ENCODE assay signal across 8 cellular contexts in the genomic region with DNA sequence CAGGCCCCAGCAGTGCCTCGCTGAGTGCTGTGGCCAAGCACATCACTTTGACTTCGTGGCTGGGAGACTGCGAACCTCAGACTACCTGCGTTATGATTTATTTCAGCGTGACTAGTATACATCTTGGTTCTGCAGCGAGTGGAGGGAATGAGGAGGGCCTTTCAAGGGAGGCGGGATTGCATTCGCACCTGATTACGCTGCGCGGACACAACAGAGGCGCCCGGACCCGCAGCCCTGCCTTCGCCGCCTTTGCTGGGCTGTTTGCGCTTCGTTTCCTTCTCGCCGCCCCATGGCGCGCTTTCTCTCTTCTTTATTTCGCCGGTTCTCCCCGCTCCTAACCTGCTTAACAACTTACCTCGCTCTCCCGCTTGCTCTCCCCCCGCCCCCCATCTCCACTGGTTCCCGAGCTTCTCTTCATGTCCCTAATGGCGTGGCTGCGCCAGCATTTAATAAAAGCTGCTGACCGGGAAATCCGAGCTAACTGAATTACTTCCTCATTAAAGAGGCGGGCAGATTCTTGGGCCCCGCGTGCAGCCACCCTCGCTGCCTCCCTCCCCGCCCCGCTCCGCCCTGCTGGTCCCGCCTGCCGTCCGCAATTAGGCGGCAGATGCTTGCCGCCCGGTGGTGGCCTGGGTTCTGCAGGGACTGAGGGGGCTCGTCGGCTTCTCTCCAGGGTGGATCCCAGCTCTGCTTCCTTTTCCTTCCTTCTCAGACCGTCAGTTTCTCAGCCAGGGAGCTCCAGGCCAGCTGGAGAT.
DNase-seq lines count a peak whose midpoint lies in the region; ATAC-seq, FAIRE-seq and TF ChIP-seq lines count a peak whose summit lies in the region.

No MANE protein-coding gene starts in this region.

- in situ Hi-C loops in G401 (cut with HindIII; ENCODE audit: low sequenced_read_pairs) = no loop called here

- H3K79me2 ChIP-seq in OCI-LY7 (ENCODE audit: insufficient read depth, low read depth, low read length) = no peaks in the 10 kb centered on the region
- no peaks in the 10 kb centered on the region for H3K79me2 ChIP-seq in SK-N-SH (ENCODE audit: insufficient read depth)

- peak overlapping the region; percentile 53; the same call in 1 of the 2 replicates for H2AFZ ChIP-seq in OCI-LY7 (ENCODE audit: low read length)
- no peak overlapping the region for H2AFZ ChIP-seq in SK-N-SH (ENCODE audit: low read depth)

- no peak for TF ChIP-seq EP300 in SK-N-SH (IDR thresholded peaks at IDR 0.05; ENCODE audit: borderline replicate concordance in 1 of 2, low read depth in 1 of 2, low read length in 1 of 2)

- H3K4me3 ChIP-seq in OCI-LY7 (ENCODE audit: low read depth, low read length, poor library complexity, severe bottlenecking) = no peak overlapping the region
- no peak overlapping the region for H3K4me3 ChIP-seq in SK-N-SH (ENCODE audit: low read depth in 2 of 2, low read length in 1 of 2)

- FAIRE-seq in urothelium cell line (lab: Jason Lieb, UNC) = peak; percentile 65

- TF ChIP-seq CTCF in OCI-LY7 (conservative IDR thresholded peaks at IDR 0.05; ENCODE audit: low read length) (no peak), SK-N-SH (IDR thresholded peaks at IDR 0.05) (no peak)

- no peaks in the 10 kb centered on the region for H3K9me3 Mint-ChIP-seq in dendritic cell treated with granulocyte-macrophage colony-stimulating factor and Interleukin-4, amounts not matched to agents 40 ng/mL and 50 ng/mL, for 4 days
- H3K9me3 Mint-ChIP-seq in naive B cell = peaks cover 0 to 6% (median 0%) of the 10 kb centered on the region in 7 donors

- peak overlapping the region; percentile 71 for H3K27ac Mint-ChIP-seq in dendritic cell treated with granulocyte-macrophage colony-stimulating factor and Interleukin-4, amounts not matched to agents 40 ng/mL and 50 ng/mL, for 4 days
- peak overlapping the region in 3 of 6 donors; percentile 66 to 85 (median 82) for H3K27ac Mint-ChIP-seq in naive B cell

- CTCF ChIA-PET in OCI-LY7 (lab: Charles Lee; ENCODE audit: unreplicated experiment) (no interaction called here), SK-N-SH (lab: Yijun Ruan, JAX) (interaction anchor here (1.2 to 1.4 kb wide), 3 partner anchors 10 to 191 kb away, joined by 3 to 7 read pairs (median 3); no protein-coding TSS in a partner anchor)

- no peak overlapping the region for H3K9ac ChIP-seq in SK-N-SH

- H3K9me3 ChIP-seq in OCI-LY7 (ENCODE audit: low read length) (no peaks in the 10 kb centered on the region), SK-N-SH (peaks cover 3% of the 10 kb centered on the region; the same call in 1 of the 2 replicates)

- no peaks in the 10 kb centered on the region for H3K27me3 ChIP-seq in SK-N-SH (ENCODE audit: insufficient read depth)

- H3K4me1 Mint-ChIP-seq in dendritic cell treated with granulocyte-macrophage colony-stimulating factor and Interleukin-4, amounts not matched to agents 40 ng/mL and 50 ng/mL, for 4 days (ENCODE audit: low read depth) = peaks cover 19% of the 10 kb centered on the region
- peaks cover 13 to 18% (median 14%) of the 10 kb centered on the region in 3 donors for H3K4me1 Mint-ChIP-seq in naive B cell

- H3K4me2 ChIP-seq in OCI-LY7 (ENCODE audit: low read length) (peak overlapping the region; percentile 41; the same call in 1 of the 2 replicates), SK-N-SH (no peak overlapping the region)

- TF ChIP-seq RAD21 in SK-N-SH (IDR thresholded peaks at IDR 0.05; ENCODE audit: low read length) = no peak

- POLR2A ChIA-PET in OCI-LY7 (lab: Charles Lee) = interaction anchor here (1.3 kb wide), 1 partner anchor 24 kb away, joined by 3 read pairs; no protein-coding TSS in a partner anchor
- POLR2A ChIA-PET in SK-N-SH (lab: Yijun Ruan, JAX) = no interaction called here

- intact Hi-C loops in OCI-LY7 (cut with micrococcal nuclease; ENCODE audit: unreplicated experiment) = no loop called here
- intact Hi-C loops in dendritic cell treated with granulocyte-macrophage colony-stimulating factor and Interleukin-4, amounts not matched to agents 40 ng/mL and 50 ng/mL, for 4 days (cut with micrococcal nuclease) = no loop called here

- no TSS peak for BruUV-seq in OCI-LY7 (replicated peaks; lab: Mats Ljungman, UMichigan)

- no peaks in the 10 kb centered on the region for H3F3A ChIP-seq in SK-N-SH (replicated peaks; ENCODE audit: insufficient read depth)

- H3K9me2 ChIP-seq in OCI-LY7 (ENCODE audit: insufficient read depth, low read length) (no peaks in the 10 kb centered on the region), SK-N-SH (no peaks in the 10 kb centered on the region)

- H3K4me1 ChIP-seq in OCI-LY7 (ENCODE audit: insufficient read depth, low read length, poor library complexity, severe bottlenecking) = peaks cover 22% of the 10 kb centered on the region
- no peaks in the 10 kb centered on the region for H3K4me1 ChIP-seq in SK-N-SH (ENCODE audit: control insufficient read depth in 1 of 2, insufficient read depth in 2 of 2, low read depth in 1 of 2, low read length in 1 of 2)

- ATAC-seq in naive B cell (ENCODE audit: low read depth in 2 of 2) = peak; percentile 20 to 62

- H3K27me3 Mint-ChIP-seq in dendritic cell treated with granulocyte-macrophage colony-stimulating factor and Interleukin-4, amounts not matched to agents 40 ng/mL and 50 ng/mL, for 4 days = peaks cover 69% of the 10 kb centered on the region
- H3K27me3 Mint-ChIP-seq in naive B cell = peaks cover 60 to 80% (median 61%) of the 10 kb centered on the region in 3 donors

- H3K4me3 Mint-ChIP-seq in dendritic cell treated with granulocyte-macrophage colony-stimulating factor and Interleukin-4, amounts not matched to agents 40 ng/mL and 50 ng/mL, for 4 days = peak overlapping the region; percentile 89
- H3K4me3 Mint-ChIP-seq in naive B cell = peak overlapping the region; percentile 67 to 98 (median 92)

- H3K27ac ChIP-seq in OCI-LY7 (ENCODE audit: low read depth, low read length, poor library complexity, severe bottlenecking) = peak overlapping the region; percentile 73
- no peak overlapping the region for H3K27ac ChIP-seq in SK-N-SH (ENCODE audit: low read depth in 2 of 2, low read length in 1 of 2)

- no peaks in the 10 kb centered on the region for H3K36me3 Mint-ChIP-seq in dendritic cell treated with granulocyte-macrophage colony-stimulating factor and Interleukin-4, amounts not matched to agents 40 ng/mL and 50 ng/mL, for 4 days (ENCODE audit: low read depth)
- peaks cover 0 to 7% of the 10 kb centered on the region in 2 donors for H3K36me3 Mint-ChIP-seq in naive B cell

- WGBS in SK-N-SH (ENCODE audit: low lambda C conversion rate) = 65% methylated on average over 49 of the region's 49 CpGs

- no peaks in the 10 kb centered on the region for H4K20me1 ChIP-seq in OCI-LY7 (ENCODE audit: insufficient read depth, low read length)
- no peaks in the 10 kb centered on the region for H4K20me1 ChIP-seq in SK-N-SH (ENCODE audit: insufficient read depth)

- no peaks in the 10 kb centered on the region for H3K36me3 ChIP-seq in OCI-LY7 (ENCODE audit: insufficient read depth, low read length)
- H3K36me3 ChIP-seq in SK-N-SH (replicated peaks in 1 of 2; ENCODE audit: control insufficient read depth in 1 of 2, insufficient read depth in 2 of 2, low read length in 1 of 2) = no peaks in the 10 kb centered on the region

- DNase-seq in G401 (ENCODE audit: low spot score) = peak; percentile 18
- DNase-seq in OCI-LY7 (ENCODE audit: low spot score) = peak; percentile 25
- DNase-seq in naive B cell = no peak
- DNase-seq in urothelium cell line (ENCODE audit: low spot score) = no peak
- no peak for DNase-seq in NCI-H226
- DNase-seq in NCI-H2107 (lab: John Stamatoyannopoulos, UW) = no peak
- no peak for DNase-seq in SK-N-SH

TF ChIP-seq in SK-N-SH, 30 proteins besides CTCF, POLR2A, EP300 and RAD21:
- TF ChIP-seq, protein P1, sequence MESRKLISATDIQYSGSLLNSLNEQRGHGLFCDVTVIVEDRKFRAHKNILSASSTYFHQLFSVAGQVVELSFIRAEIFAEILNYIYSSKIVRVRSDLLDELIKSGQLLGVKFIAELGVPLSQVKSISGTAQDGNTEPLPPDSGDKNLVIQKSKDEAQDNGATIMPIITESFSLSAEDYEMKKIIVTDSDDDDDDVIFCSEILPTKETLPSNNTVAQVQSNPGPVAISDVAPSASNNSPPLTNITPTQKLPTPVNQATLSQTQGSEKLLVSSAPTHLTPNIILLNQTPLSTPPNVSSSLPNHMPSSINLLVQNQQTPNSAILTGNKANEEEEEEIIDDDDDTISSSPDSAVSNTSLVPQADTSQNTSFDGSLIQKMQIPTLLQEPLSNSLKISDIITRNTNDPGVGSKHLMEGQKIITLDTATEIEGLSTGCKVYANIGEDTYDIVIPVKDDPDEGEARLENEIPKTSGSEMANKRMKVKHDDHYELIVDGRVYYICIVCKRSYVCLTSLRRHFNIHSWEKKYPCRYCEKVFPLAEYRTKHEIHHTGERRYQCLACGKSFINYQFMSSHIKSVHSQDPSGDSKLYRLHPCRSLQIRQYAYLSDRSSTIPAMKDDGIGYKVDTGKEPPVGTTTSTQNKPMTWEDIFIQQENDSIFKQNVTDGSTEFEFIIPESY (IDR thresholded peaks at IDR 0.05; ENCODE audit: borderline replicate concordance, low read depth) = no peak
- TF ChIP-seq GATA2 (CRISPR knock-in tag; IDR thresholded peaks at IDR 0.05) (no peak), SIN3A (IDR thresholded peaks at IDR 0.05; ENCODE audit: borderline replicate concordance, low read depth, low read length) (no peak), RXRA (IDR thresholded peaks at IDR 0.05; ENCODE audit: borderline replicate concordance, low read depth) (no peak), ELF1 (IDR thresholded peaks at IDR 0.05) (no peak), RCOR1 (IDR thresholded peaks at IDR 0.05; ENCODE audit: low read length) (no peak)

Comparison
In these comparisons a context has a peak if more than half of its experiments do, and no peak if none do; other contexts are left out.
1. DNase-seq: peak in G401 (single experiment) and OCI-LY7 (single experiment); none in naive B cell (single experiment), urothelium cell line (single experiment), NCI-H226 (single experiment), NCI-H2107 (single experiment) and SK-N-SH (single experiment).